8 cellular contexts compared by ENCODE assay signal in the genomic region with DNA sequence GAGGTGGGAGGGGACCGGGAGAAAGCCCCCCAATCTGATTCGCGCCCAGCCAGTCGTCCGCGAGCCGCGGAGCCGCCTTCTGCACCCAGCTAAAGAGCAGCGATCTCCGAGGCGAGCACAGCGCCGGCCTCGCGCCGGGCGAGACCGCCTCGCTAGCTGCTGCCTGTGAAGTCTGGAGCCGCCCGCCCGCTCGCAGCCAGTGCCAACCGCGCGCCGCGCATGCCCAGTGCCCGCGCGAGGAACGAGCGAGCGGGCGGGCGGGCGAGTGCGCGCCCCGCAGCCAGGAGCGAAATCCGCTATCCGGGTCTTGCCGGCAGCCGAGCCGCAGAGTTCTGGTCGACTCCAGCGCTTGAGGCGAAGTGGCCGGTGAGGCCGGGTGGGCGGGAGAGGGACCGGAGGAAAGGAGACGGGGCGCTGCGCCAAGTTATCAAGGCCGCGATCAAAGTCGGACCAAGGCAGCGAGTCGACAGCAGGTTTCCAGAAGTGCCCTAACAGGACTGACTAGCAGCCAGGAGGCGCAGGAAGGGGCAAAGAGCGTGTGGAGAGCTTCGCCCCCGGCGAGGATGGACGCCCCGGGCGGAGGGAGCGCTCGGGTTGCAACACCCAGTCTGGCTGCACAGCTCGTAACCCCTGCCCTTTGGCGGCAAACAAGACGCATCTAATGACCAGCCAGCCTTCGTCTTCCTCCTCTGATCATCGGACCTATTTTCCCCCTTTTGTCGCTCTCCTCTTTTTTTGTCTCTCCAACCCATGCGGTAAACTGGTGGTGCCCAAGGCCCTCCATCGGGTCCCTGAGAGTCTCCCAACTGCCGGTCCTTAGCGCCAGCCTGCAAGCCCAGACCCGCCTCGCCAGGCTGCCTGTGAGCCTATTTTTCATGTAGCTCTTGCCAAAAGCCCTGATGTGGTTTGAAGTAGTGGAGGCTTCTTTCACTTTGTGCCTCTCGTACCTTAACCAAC. TPM values are rescaled to one million over a fixed set of nuclear protein-coding genes. Genes with fewer than 3 reads are reported as not detected.
A peak's percentile ranks its signal among the peaks of the same experiment; 100 is the strongest.
DNase-seq lines count a peak whose midpoint lies in the region; ATAC-seq and TF ChIP-seq lines count a peak whose summit lies in the region.

A gene (minus strand): TSS at position 174 of the 957 bp plus-strand sequence. CDS start 106,437 bp downstream, outside the sequence.

- peak in 3 of 4 donors; percentile 55 to 92 (median 90) for TF ChIP-seq POLR2A in esophagus squamous epithelium (IDR thresholded peaks at IDR 0.05)

- peaks cover 8 to 13% (median 11%) of the 10 kb centered on the region in 3 donors for H3K4me1 Mint-ChIP-seq in IgD-negative memory B cell
- H3K4me1 Mint-ChIP-seq in activated T-cell treated with anti-CD3 and anti-CD28 coated beads, Interleukin-2, amount 50 U/mL, for 72 hours (ENCODE audit: low read depth) = peaks cover 23% of the 10 kb centered on the region

- intact Hi-C loops in esophagus squamous epithelium (cut with DNase I) = no loop called here

- peaks cover 0 to 25% (median 3%) of the 10 kb centered on the region in 3 donors for H3K4me1 ChIP-seq in esophagus squamous epithelium

- DNase-seq in DMS153 (lab: John Stamatoyannopoulos, UW) = peak; percentile 88
- DNase-seq in activated T-cell treated with anti-CD3 and anti-CD28 coated beads, Interleukin-2, amount 50 U/mL, for 72 hours = peak; percentile 92 to 93
- DNase-seq in esophagus squamous epithelium (lab: John Stamatoyannopoulos, UW) = peak; percentile 27
- peak; percentile 95 for DNase-seq in myocyte (ENCODE audit: low read depth)
- DNase-seq in stimulated activated CD8-positive, alpha-beta memory T cell treated with anti-CD3 and anti-CD28 coated beads, Interleukin-7, amount 100 ng/mL, for 4 hours (ENCODE audit: low read depth in 2 of 2) = peak; percentile 66 to 85

- peak within 1 kb of the TSS; percentile 57 to 94 (median 86) for H3K4me3 ChIP-seq in esophagus squamous epithelium

- peaks cover 27% of the 10 kb centered on the region for H3K27me3 Mint-ChIP-seq in IgD-negative memory B cell
- H3K27me3 Mint-ChIP-seq in activated T-cell treated with anti-CD3 and anti-CD28 coated beads, Interleukin-2, amount 50 U/mL, for 72 hours (ENCODE audit: low read depth) = peaks cover 57% of the 10 kb centered on the region

- H3K36me3 Mint-ChIP-seq in IgD-negative memory B cell = no peaks in the 10 kb centered on the region
- no peaks in the 10 kb centered on the region for H3K36me3 Mint-ChIP-seq in activated T-cell treated with anti-CD3 and anti-CD28 coated beads, Interleukin-2, amount 50 U/mL, for 72 hours (ENCODE audit: insufficient read depth in 2 of 2)

- H3K4me3 Mint-ChIP-seq in IgD-negative memory B cell = peak within 1 kb of the TSS; percentile 85 to 98 (median 90)
- H3K4me3 Mint-ChIP-seq in activated T-cell treated with anti-CD3 and anti-CD28 coated beads, Interleukin-2, amount 50 U/mL, for 72 hours = peak within 1 kb of the TSS; percentile 96 to 99

- H3K9me3 ChIP-seq in esophagus squamous epithelium = no peaks in the 10 kb centered on the region

- TF ChIP-seq CTCF in esophagus squamous epithelium (IDR thresholded peaks at IDR 0.05) = peak in 3 of 6 experiments; percentile 19 to 34 (median 20)

- 2 to 3% methylated on average over 25 to 42 of the region's 85 CpGs for WGBS in esophagus squamous epithelium, 2 donors

- peak; percentile 87 for ATAC-seq in GM21619 (IDR thresholded peaks at IDR 0.05; ENCODE audit: unreplicated experiment)
- peak; percentile 94 to 95 for ATAC-seq in activated T-cell treated with anti-CD3 and anti-CD28 coated beads, Interleukin-2, amount 50 U/mL, for 72 hours (replicated peaks in 1 of 2)

- peak within 1 kb of the TSS; percentile 92 to 97 (median 94) for H3K27ac ChIP-seq in esophagus squamous epithelium

- H3K9me3 Mint-ChIP-seq in IgD-negative memory B cell = no peaks in the 10 kb centered on the region
- H3K9me3 Mint-ChIP-seq in activated T-cell treated with anti-CD3 and anti-CD28 coated beads, Interleukin-2, amount 50 U/mL, for 72 hours = no peaks in the 10 kb centered on the region

- H3K27me3 ChIP-seq in esophagus squamous epithelium = no peaks in the 10 kb centered on the region

- peak within 1 kb of the TSS; percentile 68 to 93 (median 90) for H3K27ac Mint-ChIP-seq in IgD-negative memory B cell
- peak within 1 kb of the TSS; percentile 93 for H3K27ac Mint-ChIP-seq in activated T-cell treated with anti-CD3 and anti-CD28 coated beads, Interleukin-2, amount 50 U/mL, for 72 hours

- H3K36me3 ChIP-seq in esophagus squamous epithelium = no peaks in the 10 kb centered on the region

TF ChIP-seq in PFSK-1, 5 proteins besides CTCF, POLR2A, EP300 and RAD21:
- TF ChIP-seq POLR2AphosphoS5 (IDR thresholded peaks at IDR 0.05; ENCODE audit: low read depth, low read length) = peak; percentile 79
- TF ChIP-seq, protein P1, sequence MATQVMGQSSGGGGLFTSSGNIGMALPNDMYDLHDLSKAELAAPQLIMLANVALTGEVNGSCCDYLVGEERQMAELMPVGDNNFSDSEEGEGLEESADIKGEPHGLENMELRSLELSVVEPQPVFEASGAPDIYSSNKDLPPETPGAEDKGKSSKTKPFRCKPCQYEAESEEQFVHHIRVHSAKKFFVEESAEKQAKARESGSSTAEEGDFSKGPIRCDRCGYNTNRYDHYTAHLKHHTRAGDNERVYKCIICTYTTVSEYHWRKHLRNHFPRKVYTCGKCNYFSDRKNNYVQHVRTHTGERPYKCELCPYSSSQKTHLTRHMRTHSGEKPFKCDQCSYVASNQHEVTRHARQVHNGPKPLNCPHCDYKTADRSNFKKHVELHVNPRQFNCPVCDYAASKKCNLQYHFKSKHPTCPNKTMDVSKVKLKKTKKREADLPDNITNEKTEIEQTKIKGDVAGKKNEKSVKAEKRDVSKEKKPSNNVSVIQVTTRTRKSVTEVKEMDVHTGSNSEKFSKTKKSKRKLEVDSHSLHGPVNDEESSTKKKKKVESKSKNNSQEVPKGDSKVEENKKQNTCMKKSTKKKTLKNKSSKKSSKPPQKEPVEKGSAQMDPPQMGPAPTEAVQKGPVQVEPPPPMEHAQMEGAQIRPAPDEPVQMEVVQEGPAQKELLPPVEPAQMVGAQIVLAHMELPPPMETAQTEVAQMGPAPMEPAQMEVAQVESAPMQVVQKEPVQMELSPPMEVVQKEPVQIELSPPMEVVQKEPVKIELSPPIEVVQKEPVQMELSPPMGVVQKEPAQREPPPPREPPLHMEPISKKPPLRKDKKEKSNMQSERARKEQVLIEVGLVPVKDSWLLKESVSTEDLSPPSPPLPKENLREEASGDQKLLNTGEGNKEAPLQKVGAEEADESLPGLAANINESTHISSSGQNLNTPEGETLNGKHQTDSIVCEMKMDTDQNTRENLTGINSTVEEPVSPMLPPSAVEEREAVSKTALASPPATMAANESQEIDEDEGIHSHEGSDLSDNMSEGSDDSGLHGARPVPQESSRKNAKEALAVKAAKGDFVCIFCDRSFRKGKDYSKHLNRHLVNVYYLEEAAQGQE (IDR thresholded peaks at IDR 0.05; ENCODE audit: insufficient read depth in 1 of 2, low read depth in 2 of 2, low read length in 2 of 2) = peak in 1 of 2 experiments; percentile 40; a peak in 1 of 4 replicates
- TF ChIP-seq SIN3A (IDR thresholded peaks at IDR 0.05; ENCODE audit: borderline replicate concordance, insufficient read depth, low read length) = peak; percentile 16; the same call in 1 of the 2 replicates
- peak; percentile 60; the same call in 1 of the 2 replicates for TF ChIP-seq TAF1 (IDR thresholded peaks at IDR 0.05; ENCODE audit: borderline replicate concordance, insufficient read depth, low read length)
- peak; percentile 91 for TF ChIP-seq FOXP2 (optimal IDR thresholded peaks at IDR 0.05; ENCODE audit: borderline replicate concordance, extremely low read depth, extremely low read length, insufficient read depth)

RNA-seq across cellular contexts. Expression of the gene that starts here (rescaled TPM):
- 1.6 TPM for polyA plus RNA-seq in IgD-negative memory B cell
- polyA plus RNA-seq in PFSK-1 (2012; ENCODE audit: insufficient read length, low read depth) = 90.3 TPM
- 1 to 10 TPM; 2.4 to 6.3 TPM for total RNA-seq in activated T-cell treated with anti-CD3 and anti-CD28 coated beads, Interleukin-2, amount 50 U/mL, for 72 hours
- total RNA-seq in esophagus squamous epithelium = 10 to 100 TPM; 14.2 to 56.6 (median 17.7) TPM
- 65.2 and 80.3 TPM in 2 replicates for total RNA-seq in myocyte
- polyA plus RNA-seq in myocyte (2012) = 47.1 TPM

Comparison
In these comparisons a context has a peak if more than half of its experiments do, and no peak if none do; other contexts are left out.
1. Peak in every context shown above with its lines: DNase-seq, ATAC-seq, H3K4me3 ChIP-seq and H3K27ac ChIP-seq.
2. DNase-seq: peak in every context shown above with its lines; median percentile 95 in myocyte; 92 in activated T-cell treated with anti-CD3 and anti-CD28 coated beads, Interleukin-2, amount 50 U/mL, for 72 hours; 88 in DMS153; 76 in stimulated activated CD8-positive, alpha-beta memory T cell treated with anti-CD3 and anti-CD28 coated beads, Interleukin-7, amount 100 ng/mL, for 4 hours; 27 in esophagus squamous epithelium.